In the genomic region with DNA sequence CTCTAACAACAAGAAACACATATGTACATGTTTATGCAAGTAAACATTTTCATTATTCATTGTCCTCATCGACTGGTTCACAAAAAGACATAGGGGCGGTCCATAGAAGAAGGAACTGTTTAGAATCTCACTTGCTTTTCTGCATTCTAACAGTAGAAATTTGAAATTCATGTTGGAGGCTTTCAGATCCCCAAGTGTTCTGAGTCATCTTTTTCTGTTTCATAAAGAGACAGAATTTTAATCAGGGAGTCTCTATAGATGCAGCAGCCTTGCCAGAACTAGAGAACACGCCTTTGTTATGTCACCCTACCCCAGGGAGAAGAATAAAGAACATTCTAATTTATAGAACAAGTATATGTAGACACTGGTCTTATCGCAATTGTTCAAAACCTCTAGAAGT, we compare ENCODE assay signal across 25 cellular contexts.
"Had no signal": no experiment of that assay in that cellular context is flagged by ENCODE, and none has a peak within 500 bp of the region (broad histone marks: within the 10 kb centered on the region; RNA-seq: fewer than 3 reads in every experiment).

No MANE protein-coding gene starts in this region.

- ATAC-seq: activated CD4-positive, CD25-positive, alpha-beta regulatory T cell treated with anti-CD3 and anti-CD28 coated beads, Interleukin-2, amount 50 U/mL, for 24 hours; activated CD8-positive, alpha-beta T cell treated with anti-CD3 and anti-CD28 coated beads for 36 hours; activated T-cell treated with anti-CD3 and anti-CD28 coated beads, Interleukin-2, amount 50 U/mL, for 72 hours; PC-3; SK-N-SH treated with all-trans-retinoic acid at 6 μM for 48 hours had no signal

- H3K27ac Mint-ChIP-seq: activated CD8-positive, alpha-beta T cell treated with anti-CD3 and anti-CD28 coated beads for 36 hours; activated naive CD4-positive, alpha-beta T cell treated with anti-CD3 and anti-CD28 coated beads, Interleukin-2, amount 10 ng/mL, durations not matched to agents 7 days and 5 days; activated naive CD8-positive, alpha-beta T cell treated with anti-CD3 and anti-CD28 coated beads for 36 hours; activated T-cell treated with anti-CD3 and anti-CD28 coated beads, Interleukin-2, amount 50 U/mL, for 72 hours; activated T-helper 2 cell treated with anti-CD3 and anti-CD28 coated beads, Interferon-gamma antibody, Interleukin-2, Interleukin-4, amounts not matched to agents 10 μg/mL and 5 μg/mL and 100 μg/mL, durations not matched to agents 14 hours and 24 hours and 36 hours; T-helper 2 cell treated with Interferon-gamma antibody and Interleukin-4, amounts not matched to agents 5 μg/mL and 100 μg/mL, for 36 hours had no signal

- H3K4me1 Mint-ChIP-seq: activated naive CD4-positive, alpha-beta T cell treated with anti-CD3 and anti-CD28 coated beads, Interleukin-2, amount 10 ng/mL, durations not matched to agents 7 days and 5 days; activated naive CD8-positive, alpha-beta T cell treated with anti-CD3 and anti-CD28 coated beads for 36 hours had no signal

- DNase-seq: activated CD4-positive, alpha-beta T cell treated with anti-CD3 and anti-CD28 coated beads for 4 hours; activated CD8-positive, alpha-beta memory T cell treated with anti-CD3 and anti-CD28 coated beads, Interleukin-2, amount 50 U/mL, for 4 hours; activated CD8-positive, alpha-beta T cell treated with anti-CD3 and anti-CD28 coated beads for 36 hours; activated gamma-delta T cell treated with Interleukin-2 at 50 U/mL for 16 hours; activated naive CD4-positive, alpha-beta T cell treated with anti-CD3 and anti-CD28 coated beads, Interleukin-2, amount 10 ng/mL, durations not matched to agents 7 days and 5 days; activated naive CD8-positive, alpha-beta T cell treated with anti-CD3 and anti-CD28 coated beads for 36 hours; activated T-cell treated with anti-CD3 and anti-CD28 coated beads, Interleukin-2, amount 50 U/mL, for 72 hours; adrenal gland; aorta; NCI-H1092; NCI-H1417; NCI-H1930; NCI-H2107; NCI-H2171 treated with DMSO at 0.1 percent for 48 hours; NCI-H226; NCI-H510A treated with DMSO at 0.1 percent for 48 hours; NCI-H69; PC-3; SHP77; SW 1271 had no signal

- H3K4me3 Mint-ChIP-seq: activated CD8-positive, alpha-beta T cell treated with anti-CD3 and anti-CD28 coated beads for 36 hours; activated naive CD4-positive, alpha-beta T cell treated with anti-CD3 and anti-CD28 coated beads, Interleukin-2, amount 10 ng/mL, durations not matched to agents 7 days and 5 days; activated naive CD8-positive, alpha-beta T cell treated with anti-CD3 and anti-CD28 coated beads for 36 hours; activated T-cell treated with anti-CD3 and anti-CD28 coated beads, Interleukin-2, amount 50 U/mL, for 72 hours; T-helper 2 cell treated with Interferon-gamma antibody and Interleukin-4, amounts not matched to agents 5 μg/mL and 100 μg/mL, for 36 hours had no signal

- H3K27ac ChIP-seq: adrenal gland, SJSA1 had no signal

- H3K27me3 Mint-ChIP-seq: activated CD8-positive, alpha-beta T cell treated with anti-CD3 and anti-CD28 coated beads for 36 hours; activated naive CD4-positive, alpha-beta T cell treated with anti-CD3 and anti-CD28 coated beads, Interleukin-2, amount 10 ng/mL, durations not matched to agents 7 days and 5 days; activated naive CD8-positive, alpha-beta T cell treated with anti-CD3 and anti-CD28 coated beads for 36 hours had no signal

- H3K4me3 ChIP-seq: adrenal gland, SJSA1 had no signal

- H3K36me3 Mint-ChIP-seq: activated naive CD4-positive, alpha-beta T cell treated with anti-CD3 and anti-CD28 coated beads, Interleukin-2, amount 10 ng/mL, durations not matched to agents 7 days and 5 days; activated naive CD8-positive, alpha-beta T cell treated with anti-CD3 and anti-CD28 coated beads for 36 hours had no signal

- H3K36me3 ChIP-seq: adrenal gland, SJSA1 had no signal

- H3K4me1 ChIP-seq: adrenal gland, SJSA1 had no signal

- H3K27me3 ChIP-seq: adrenal gland, SJSA1 had no signal
